Comparison of ENCODE assay signal across 29 cellular contexts in the genomic region with DNA sequence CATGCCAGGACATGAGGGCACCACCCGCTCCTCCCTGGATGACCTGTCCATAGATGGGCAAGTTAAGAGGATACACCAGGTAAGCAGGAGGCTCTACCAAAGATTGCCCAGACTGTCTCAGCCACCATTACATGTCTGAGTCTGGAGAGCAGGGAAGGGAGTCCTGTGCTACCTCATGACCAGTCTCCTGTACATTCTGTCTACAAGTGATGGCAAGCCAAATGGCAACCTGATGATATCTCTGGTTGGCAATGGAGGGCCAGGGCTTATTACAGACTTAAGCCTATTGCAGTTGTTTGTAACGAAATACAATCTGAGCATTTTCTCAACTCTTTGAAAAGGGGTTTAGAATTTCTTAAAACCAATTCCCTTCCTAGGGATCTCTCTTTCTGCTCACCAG. TPM values are rescaled to one million over a fixed set of nuclear protein-coding genes. Genes with fewer than 3 reads are reported as not detected.
DNase-seq lines count a peak whose midpoint lies in the region; ATAC-seq, FAIRE-seq and TF ChIP-seq lines count a peak whose summit lies in the region.
"Had no signal": no experiment of that assay in that cellular context is flagged by ENCODE, and none has a peak within 500 bp of the region (broad histone marks: within the 10 kb centered on the region; RNA-seq: fewer than 3 reads in every experiment).

No MANE protein-coding gene starts in this region.

- TF ChIP-seq POLR2A in IMR-90 (IDR thresholded peaks at IDR 0.05; ENCODE audit: low read depth, low read length), result no peak

- TF ChIP-seq CTCF in IMR-90 (conservative IDR thresholded peaks at IDR 0.05; ENCODE audit: low read depth, low read length) (no peak), RWPE1 (conservative IDR thresholded peaks at IDR 0.05; ENCODE audit: low read depth) (no peak), bronchial epithelial cell (IDR thresholded peaks at IDR 0.05; ENCODE audit: insufficient read depth, low read length, severe bottlenecking) (no peak)

- no peak overlapping the region for H3K23ac ChIP-seq in IMR-90 (ENCODE audit: low read depth, low read length)

- dilution Hi-C loops in IMR-90 (cut with HindIII; ENCODE audit: low sequenced_read_pairs, unreplicated experiment), result no loop called here

- H3K4ac ChIP-seq in IMR-90 (ENCODE audit: low read depth, low read length), result no peak overlapping the region

- in situ Hi-C loops in IMR-90 (cut with MboI; ENCODE audit: low sequenced_read_pairs), result no loop called here

- POLR2A ChIA-PET in IMR-90 (lab: Charles Lee; ENCODE audit: unreplicated experiment), result no interaction called here
- POLR2A ChIA-PET in RWPE1 (lab: Yijun Ruan, JAX; ENCODE audit: low non-redundant PET), result no interaction called here

- TF ChIP-seq RAD21 in IMR-90 (IDR thresholded peaks at IDR 0.05; ENCODE audit: low read length), result no peak

- H4K5ac ChIP-seq in IMR-90 (ENCODE audit: low read depth, low read length), result no peak overlapping the region

- H3K4me1 ChIP-seq in IMR-90 (ENCODE audit: control insufficient read depth, insufficient read depth, low read length), result peaks cover 5% of the 10 kb centered on the region
- H3K4me1 ChIP-seq: BLaER1, Caco-2 had no signal

- 100% methylated on average over 1 of the region's 2 CpGs; no CpG with 5 or more reads in 1 of the 2 experiments for WGBS in IMR-90 (ENCODE audit: extremely low coverage in 2 of 2, insufficient read length in 1 of 2), 2 experiments

- no peak for DNase-seq in IMR-90
- no peak for DNase-seq in RWPE1 (ENCODE audit: low spot score)
- peak; percentile 7 for DNase-seq in bronchial epithelial cell (ENCODE audit: low read depth)
- no peak for DNase-seq in activated CD8-positive, alpha-beta memory T cell treated with anti-CD3 and anti-CD28 coated beads for 24 hours
- DNase-seq in COR-L47 (lab: John Stamatoyannopoulos, UW), result no peak
- DNase-seq: 8988T; ACHN; BE2C; C1 segment of cervical spinal cord; Caco-2; Calu3; CD4-positive, alpha-beta memory T cell; CD4-positive, CD25-positive, alpha-beta regulatory T cell; CD8-positive, alpha-beta memory T cell; DND-41; EL; GDM1 had no signal

- no peak overlapping the region for H3K4me2 ChIP-seq in IMR-90 (ENCODE audit: low read depth, low read length)
- H3K4me2 ChIP-seq: BLaER1 had no signal

- no peak overlapping the region for H2BK120ac ChIP-seq in IMR-90 (ENCODE audit: low read depth, low read length)

- intact Hi-C loops in IMR-90 (cut with micrococcal nuclease), result no loop called here

- H2AK5ac ChIP-seq in IMR-90 (ENCODE audit: low read depth, low read length), result peak overlapping the region; percentile 17; the same call in 1 of the 2 replicates

- ATAC-seq in IMR-90 (ENCODE audit: low read depth), result no peak
- ATAC-seq in HG02981 (IDR thresholded peaks at IDR 0.05; ENCODE audit: unreplicated experiment), result no peak
- ATAC-seq: GM12878 had no signal

- no peaks in the 10 kb centered on the region for H3K79me1 ChIP-seq in IMR-90 (ENCODE audit: low read depth in 1 of 2, low read length in 2 of 2)

- no peak overlapping the region for H3K4me3 ChIP-seq in IMR-90 (ENCODE audit: insufficient read depth, low read depth, low read length)
- no peak overlapping the region for H3K4me3 ChIP-seq in bronchial epithelial cell (ENCODE audit: low read depth, low read length)
- H3K4me3 ChIP-seq: BLaER1, GM12878 had no signal

- H2AFZ ChIP-seq in IMR-90 (replicated peaks; ENCODE audit: low read length, poor library complexity), result no peak overlapping the region

- FAIRE-seq in bronchial epithelial cell (lab: Jason Lieb, UNC), result no peak
- FAIRE-seq: A204.1, D721Med, GM12878, GM12892, GM18507 had no signal

- H4K8ac ChIP-seq in IMR-90 (ENCODE audit: low read depth in 2 of 2, low read length in 2 of 2), result no peak overlapping the region

- H3K9me3 ChIP-seq in IMR-90 (ENCODE audit: control insufficient read depth, insufficient read depth, low read length), result no peaks in the 10 kb centered on the region
- H3K9me3 ChIP-seq: BE2C, BLaER1, Caco-2 had no signal

- BruUV-seq in IMR-90 (replicated peaks; lab: Mats Ljungman, UMichigan), result no TSS peak

- no peak overlapping the region for H3K14ac ChIP-seq in IMR-90 (replicated peaks; ENCODE audit: low read depth, low read length)

- H4K91ac ChIP-seq in IMR-90 (ENCODE audit: insufficient read depth, low read depth, low read length), result no peak overlapping the region

- H3K56ac ChIP-seq in IMR-90 (ENCODE audit: extremely low read depth, insufficient read depth, low read length), result no peak overlapping the region

- no peak overlapping the region for H2BK20ac ChIP-seq in IMR-90 (ENCODE audit: low read depth, low read length)

- no peaks in the 10 kb centered on the region for H4K20me1 ChIP-seq in IMR-90 (ENCODE audit: insufficient read depth, low read length)
- H4K20me1 ChIP-seq: BLaER1 had no signal

- H2BK15ac ChIP-seq in IMR-90 (ENCODE audit: low read depth, low read length), result no peak overlapping the region

- H3K27me3 ChIP-seq in IMR-90 (ENCODE audit: control insufficient read depth, insufficient read depth, low read length) (no peaks in the 10 kb centered on the region), bronchial epithelial cell (ENCODE audit: control insufficient read depth, insufficient read depth, low read length) (no peaks in the 10 kb centered on the region)
- H3K27me3 ChIP-seq: BE2C, BLaER1 had no signal

- H2BK5ac ChIP-seq in IMR-90 (ENCODE audit: low read depth, low read length, poor library complexity, severe bottlenecking), result no peak overlapping the region

- H3K9ac ChIP-seq in IMR-90 (ENCODE audit: low read depth, low read length), result no peak overlapping the region
- H3K9ac ChIP-seq: BLaER1 had no signal

- H3K9me1 ChIP-seq in IMR-90 (ENCODE audit: insufficient read depth, low read length), result peaks cover 11% of the 10 kb centered on the region

- no peak overlapping the region for H3K27ac ChIP-seq in IMR-90 (ENCODE audit: insufficient read depth, low read length)
- 0 out of 2 replicates have a peak overlapping the region, but pooled peaks have one; percentile 19 for H3K27ac ChIP-seq in RWPE1
- H3K27ac ChIP-seq: BLaER1 had no signal

- no peak overlapping the region for H3K18ac ChIP-seq in IMR-90 (ENCODE audit: low read depth, low read length)

- no peak overlapping the region for H2AK9ac ChIP-seq in IMR-90 (replicated peaks; ENCODE audit: low read depth, low read length, poor library complexity)

- peaks cover 3% of the 10 kb centered on the region; the same call in 1 of the 2 replicates for H3K36me3 ChIP-seq in IMR-90 (ENCODE audit: control insufficient read depth, insufficient read depth, low read length)
- no peaks in the 10 kb centered on the region for H3K36me3 ChIP-seq in bronchial epithelial cell (ENCODE audit: control insufficient read depth, insufficient read depth, low read length)
- H3K36me3 ChIP-seq: BE2C had no signal

- CTCF ChIA-PET in IMR-90 (lab: Yijun Ruan, JAX), result no interaction called here
- CTCF ChIA-PET in RWPE1 (lab: Yijun Ruan, JAX), result no interaction called here

TF ChIP-seq in IMR-90, 13 proteins besides CTCF, POLR2A, EP300 and RAD21:
- TF ChIP-seq NFE2L2 (IDR thresholded peaks at IDR 0.05; ENCODE audit: low read depth, low read length) (no peak), MAFK (IDR thresholded peaks at IDR 0.05; ENCODE audit: low read depth, low read length) (no peak), BHLHE40 (IDR thresholded peaks at IDR 0.05; ENCODE audit: low read depth, low read length) (no peak), CHD1 (IDR thresholded peaks at IDR 0.05; ENCODE audit: low read depth, low read length) (no peak), RCOR1 (IDR thresholded peaks at IDR 0.05; ENCODE audit: insufficient replicate concordance, low read length) (no peak), RFX5 (IDR thresholded peaks at IDR 0.05; ENCODE audit: low read depth, low read length) (no peak), ELK1 (IDR thresholded peaks at IDR 0.05; ENCODE audit: borderline replicate concordance, low read depth, low read length) (no peak), CEBPB (IDR thresholded peaks at IDR 0.05; ENCODE audit: low read depth, low read length) (no peak), FOS (IDR thresholded peaks at IDR 0.05; ENCODE audit: low read depth, low read length) (no peak)

RNA-seq across cellular contexts. Expression of gene ABHD6, which starts 31.8 kb away (rescaled TPM):
- 4.7 and 5.0 TPM in 2 replicates for total RNA-seq in IMR-90 (2012; rRNA removed)
- polyA plus RNA-seq in IMR-90 (2012; rRNA removed), result 5.6 and 6.3 TPM in 2 replicates
- polyA plus RNA-seq in IMR-90 (2012; cell fraction: cytosol; rRNA removed), result 4.2 and 7.0 TPM in 2 replicates
- polyA plus RNA-seq in IMR-90 (2012; cell fraction: nucleus; rRNA removed; ENCODE audit: low replicate concordance), result 3.2 and 4.6 TPM in 2 replicates
- total RNA-seq in bronchial epithelial cell, result 7.1 and 11.6 TPM in 2 replicates

RNA-seq across cellular contexts. Expression of gene RPP14, which starts 36.7 kb away (rescaled TPM):
- 6.6 and 11.9 TPM in 2 replicates for total RNA-seq in IMR-90 (2012; rRNA removed)
- 6.5 and 7.8 TPM in 2 replicates for polyA plus RNA-seq in IMR-90 (2012; rRNA removed)
- polyA plus RNA-seq in IMR-90 (2012; cell fraction: cytosol; rRNA removed), result 3.2 TPM in 2 replicates
- 1.6 and 7.7 TPM in 2 replicates for polyA plus RNA-seq in IMR-90 (2012; cell fraction: nucleus; rRNA removed; ENCODE audit: low replicate concordance)
- total RNA-seq in bronchial epithelial cell, result 18.1 and 20.3 TPM in 2 replicates

RNA-seq across cellular contexts. Expression of gene HTD2, which starts 37.0 kb away (rescaled TPM):
- total RNA-seq in IMR-90 (2012; rRNA removed), result 11.4 and 13.3 TPM in 2 replicates
- polyA plus RNA-seq in IMR-90 (2012; rRNA removed), result 5.7 and 6.4 TPM in 2 replicates
- polyA plus RNA-seq in IMR-90 (2012; cell fraction: cytosol; rRNA removed), result 1.5 and 1.9 TPM in 2 replicates
- 0.73 and 4.8 TPM in 2 replicates for polyA plus RNA-seq in IMR-90 (2012; cell fraction: nucleus; rRNA removed; ENCODE audit: low replicate concordance)
- 7.6 and 10.3 TPM in 2 replicates for total RNA-seq in bronchial epithelial cell

RNA-seq across cellular contexts. Expression of gene DNASE1L3, which starts 58.6 kb away (rescaled TPM):
- not detected in 2 replicates for total RNA-seq in IMR-90 (2012; rRNA removed)
- polyA plus RNA-seq in IMR-90 (2012; rRNA removed), result not detected in 2 replicates
- not detected in 2 replicates for polyA plus RNA-seq in IMR-90 (2012; cell fraction: cytosol; rRNA removed)
- not detected in 2 replicates for polyA plus RNA-seq in IMR-90 (2012; cell fraction: nucleus; rRNA removed; ENCODE audit: low replicate concordance)
- 2.3 TPM in 1 of 2 replicates, not detected in the other for total RNA-seq in bronchial epithelial cell
- total RNA-seq: A673; Calu3; CD4-positive, alpha-beta memory T cell; CD4-positive, CD25-positive, alpha-beta regulatory T cell; CD8-positive, alpha-beta memory T cell; Daoy; G401 had no signal
- polyA plus RNA-seq: AG04450; CD14-positive monocyte; CD4-positive, alpha-beta memory T cell; CD8-positive, alpha-beta memory T cell had no signal
